Comparison of ENCODE assay signal across 13 cellular contexts in genomic region chr11:2178906-2179494, GRCh38. TPM values are rescaled to one million over a fixed set of nuclear protein-coding genes. Genes with fewer than 3 reads are reported as not detected.
DNase-seq lines count a peak whose midpoint lies in the region; ATAC-seq and TF ChIP-seq lines count a peak whose summit lies in the region.
"Had no signal": no experiment of that assay in that cellular context is flagged by ENCODE, and none has a peak within 500 bp of the region (broad histone marks: within the 10 kb centered on the region; RNA-seq: fewer than 3 reads in every experiment).

No MANE protein-coding gene starts in this region.

- H3K27ac ChIP-seq in PC-3 (ENCODE audit: low read length), result peak overlapping the region; percentile 91
- no peak overlapping the region for H3K27ac ChIP-seq in left ventricle myocardium inferior (replicated peaks)
- H3K27ac ChIP-seq: coronary artery had no signal

- H3K4me2 ChIP-seq in PC-3 (ENCODE audit: low read length), result peak overlapping the region; percentile 72

- POLR2A ChIA-PET in PC-3 (lab: Charles Lee; ENCODE audit: unreplicated experiment), result no interaction called here

- H3K4me3 ChIP-seq in PC-3 (ENCODE audit: low read length) (no peak overlapping the region), H7 (ENCODE audit: insufficient read depth, low read depth, low read length) (no peak overlapping the region), left ventricle myocardium inferior (no peak overlapping the region)
- H3K4me3 ChIP-seq: coronary artery had no signal

- H3K4me1 ChIP-seq in PC-3 (ENCODE audit: insufficient read depth, low read length), result peaks cover 68% of the 10 kb centered on the region
- H3K4me1 ChIP-seq in left ventricle myocardium inferior, result peaks cover 4% of the 10 kb centered on the region

- H3K79me2 ChIP-seq in PC-3 (ENCODE audit: low read length), result 0 out of 2 replicates have a peak, but pooled peaks cover 7% of the 10 kb centered on the region

- no peaks in the 10 kb centered on the region for H3F3A ChIP-seq in PC-3 (ENCODE audit: low read length, unreplicated experiment)

- intact Hi-C loops in PC-3 (cut with micrococcal nuclease), result no loop called here
- intact Hi-C loops in left ventricle myocardium inferior (cut with micrococcal nuclease), result no loop called here

- no peaks in the 10 kb centered on the region for H3K27me3 ChIP-seq in PC-3 (ENCODE audit: low read length)
- H3K27me3 ChIP-seq in H7 (ENCODE audit: control insufficient read depth, insufficient read depth, low read length), result no peaks in the 10 kb centered on the region
- peaks cover 68% of the 10 kb centered on the region for H3K27me3 ChIP-seq in left ventricle myocardium inferior (ENCODE audit: low read depth)

- CTCF ChIA-PET in PC-3 (lab: Charles Lee), result no interaction called here

- TF ChIP-seq CTCF in PC-3 (conservative IDR thresholded peaks at IDR 0.05; ENCODE audit: low read depth, low read length) (no peak), left ventricle myocardium inferior (IDR thresholded peaks at IDR 0.05; ENCODE audit: borderline replicate concordance) (no peak)

- H3K36me3 ChIP-seq in PC-3 (ENCODE audit: low read depth, low read length) (no peaks in the 10 kb centered on the region), H7 (replicated peaks; ENCODE audit: control insufficient read depth, insufficient read depth, low read length) (no peaks in the 10 kb centered on the region), left ventricle myocardium inferior (no peaks in the 10 kb centered on the region)

- no peaks in the 10 kb centered on the region for H3K9me2 ChIP-seq in PC-3 (replicated peaks; ENCODE audit: low read length)

- H3K9me3 ChIP-seq in PC-3 (ENCODE audit: low read length) (no peaks in the 10 kb centered on the region), left ventricle myocardium inferior (replicated peaks) (no peaks in the 10 kb centered on the region)

- peak overlapping the region; percentile 83 for H3K9ac ChIP-seq in PC-3 (ENCODE audit: low read length)

- BruUV-seq in PC-3 (replicated peaks; lab: Mats Ljungman, UMichigan), result TSS peak; percentile 85

- H2AFZ ChIP-seq in PC-3 (ENCODE audit: low read length), result no peak overlapping the region

- no peaks in the 10 kb centered on the region for H4K20me1 ChIP-seq in PC-3 (ENCODE audit: low read length)

- DNase-seq in GM03348 (ENCODE audit: low spot score) (peak; percentile 53), PC-3 (peak; percentile 96), retina (peak; percentile 69), H7 (no peak), activated T-cell treated with anti-CD3 and anti-CD28 coated beads for 4 hours (no peak), left ventricle myocardium inferior (no peak)

- peak; percentile 59 for ATAC-seq in PC-3
- ATAC-seq in esophagus mucosa, result peak; percentile 38
- no peak for ATAC-seq in HG03159 (IDR thresholded peaks at IDR 0.05; ENCODE audit: unreplicated experiment)
- ATAC-seq: activated T-helper 17 cell treated with anti-CD3 and anti-CD28 coated beads, Interleukin-2, amount 50 U/mL, for 72 hours; Right ventricle myocardium inferior had no signal

RNA-seq across cellular contexts. Expression of gene TH, which starts 7.4 kb away (rescaled TPM):
- total RNA-seq in PC-3 (2014; rRNA removed) (8.3 and 11.2 TPM in 2 replicates), esophagus mucosa (0.40 TPM), left ventricle myocardium inferior (not detected)
- total RNA-seq in H7 (2014; rRNA removed; shearing (Covaris generic)), result not detected in 2 replicates
- total RNA-seq: activated T-helper 17 cell treated with anti-CD3 and anti-CD28 coated beads, Interleukin-2, amount 50 U/mL, for 72 hours; Right ventricle myocardium inferior had no signal

RNA-seq across cellular contexts. Expression of gene INS, which starts 18.0 kb away (rescaled TPM):
- not detected in 2 replicates for total RNA-seq in PC-3 (2014; rRNA removed)
- total RNA-seq in esophagus mucosa, result not detected
- not detected in 2 replicates for total RNA-seq in H7 (2014; rRNA removed; shearing (Covaris generic))
- total RNA-seq in left ventricle myocardium inferior, result not detected
- total RNA-seq: activated T-helper 17 cell treated with anti-CD3 and anti-CD28 coated beads, Interleukin-2, amount 50 U/mL, for 72 hours; lung microvascular endothelial cell; Right ventricle myocardium inferior; ureter had no signal

RNA-seq across cellular contexts. Expression of gene IGF2, which starts 39.8 kb away (rescaled TPM):
- total RNA-seq in PC-3 (2014; rRNA removed) (5.0 and 5.1 TPM in 2 replicates), esophagus mucosa (1.6 TPM), left ventricle myocardium inferior (75.0 TPM)
- 0.78 and 1.2 TPM in 2 replicates for total RNA-seq in H7 (2014; rRNA removed; shearing (Covaris generic))

Comparison
In these comparisons a context has a peak if more than half of its experiments do, and no peak if none do; other contexts are left out.
1. DNase-seq: peak in GM03348 (single experiment), PC-3 (single experiment) and retina (single experiment); none in H7 (single experiment), activated T-cell treated with anti-CD3 and anti-CD28 coated beads for 4 hours (single experiment) and left ventricle myocardium inferior (single experiment).
2. RNA of gene IGF2, which starts 39.8 kb away (total RNA-seq): 75.0 TPM in left ventricle myocardium inferior (single experiment); 5.0 to 5.1 TPM in PC-3, 1.6 TPM in esophagus mucosa (single experiment) and 0.78 to 1.2 TPM in H7; every median in the first group is over 10 times any median in the second.